22 cellular contexts compared by ENCODE assay signal in genomic region chr9:79300153-79300552, GRCh38.
A peak's percentile ranks its signal among the peaks of the same experiment; 100 is the strongest.
DNase-seq lines count a peak whose midpoint lies in the region; ATAC-seq and TF ChIP-seq lines count a peak whose summit lies in the region.
"Had no signal": no experiment of that assay in that cellular context is flagged by ENCODE, and none has a peak within 500 bp of the region (broad histone marks: within the 10 kb centered on the region; RNA-seq: fewer than 3 reads in every experiment).

No MANE protein-coding gene starts in this region.

- no peaks in the 10 kb centered on the region for H3K4me1 ChIP-seq in trophoblast cell (ENCODE audit: control insufficient read depth in 1 of 2, insufficient read depth in 2 of 2, low read length in 2 of 2)
- H3K4me1 ChIP-seq: lower lobe of right lung, right atrium auricular region, uterus had no signal

- no peak overlapping the region for H4K12ac ChIP-seq in trophoblast cell (ENCODE audit: low read depth, low read length)

- H2BK12ac ChIP-seq in trophoblast cell (ENCODE audit: low read length): no peak overlapping the region

- no peak overlapping the region for H2AK5ac ChIP-seq in trophoblast cell (ENCODE audit: low read length)

- no CpG with 5 or more reads among the region's 3 CpGs for WGBS in trophoblast cell (ENCODE audit: extremely low coverage, insufficient coverage, insufficient read length)

- H3K14ac ChIP-seq in trophoblast cell (ENCODE audit: low read length): no peak overlapping the region

- H4K91ac ChIP-seq in trophoblast cell (ENCODE audit: low read depth, low read length): no peak overlapping the region

- no peak overlapping the region for H3K4me3 Mint-ChIP-seq in CD4-positive, alpha-beta T cell
- H3K4me3 Mint-ChIP-seq: CD8-positive, alpha-beta memory T cell; dendritic cell treated with granulocyte-macrophage colony-stimulating factor and Interleukin-4, amounts not matched to agents 40 ng/mL and 50 ng/mL, for 4 days; T-helper 1 cell treated with Interleukin-12 subunit alpha and Interleukin-12 subunit beta and Interleukin-4 antibody, amounts not matched to agents 30 μg/mL and 1 μg/mL, for 36 hours had no signal

- DNase-seq in COLO668 (lab: John Stamatoyannopoulos, UW; ENCODE audit: unreplicated experiment): peak; percentile 65
- DNase-seq in NCI-H1092 (lab: John Stamatoyannopoulos, UW): peak; percentile 87
- DNase-seq in NCI-H2081 (lab: John Stamatoyannopoulos, UW): peak; percentile 63 to 81
- peak; percentile 67 for DNase-seq in NCI-H774 (lab: John Stamatoyannopoulos, UW)
- no peak for DNase-seq in CD4-positive, alpha-beta T cell
- no peak for DNase-seq in trophoblast cell
- no peak for DNase-seq in activated effector memory CD4-positive, alpha-beta T cell treated with Interleukin-2 at 50 U/mL for 16 hours
- no peak for DNase-seq in AML-193 (lab: John Stamatoyannopoulos, UW)
- DNase-seq: activated CD4-positive, alpha-beta T cell treated with anti-CD3 and anti-CD28 coated beads, Interleukin-2, amount 50 U/mL, for 4 hours; CD8-positive, alpha-beta memory T cell; GOT3; lower lobe of right lung; stimulated activated CD4-positive, alpha-beta T cell treated with anti-CD3 and anti-CD28 coated beads, Interleukin-12 subunit alpha, Interleukin-12 subunit beta, amount 100 ng/mL, for 4 hours; substantia nigra; uterus had no signal

- no peak overlapping the region for H3K4me3 ChIP-seq in trophoblast cell (ENCODE audit: low read depth, low read length)
- H3K4me3 ChIP-seq: hepatocyte, lower lobe of right lung, right atrium auricular region, uterus had no signal

- H2AFZ ChIP-seq in trophoblast cell (ENCODE audit: insufficient read depth, low read length, poor library complexity): no peak overlapping the region
- H2AFZ ChIP-seq: hepatocyte had no signal

- CTCF ChIA-PET in CD4-positive, alpha-beta T cell (lab: Charles Lee): no interaction called here

- no peak overlapping the region for H3K23ac ChIP-seq in trophoblast cell (ENCODE audit: low read length)

- no peak for TF ChIP-seq CTCF in CD4-positive, alpha-beta T cell (IDR thresholded peaks at IDR 0.05)

- H2BK120ac ChIP-seq in trophoblast cell (ENCODE audit: insufficient read depth, low read length, poor library complexity): no peak overlapping the region

- no peak overlapping the region for H3K9ac ChIP-seq in trophoblast cell (ENCODE audit: low read length)

- H4K8ac ChIP-seq in trophoblast cell (ENCODE audit: low read depth, low read length): no peak overlapping the region

- POLR2A ChIA-PET in CD4-positive, alpha-beta T cell (lab: Charles Lee): no interaction called here

- intact Hi-C loops in CD4-positive, alpha-beta T cell (cut with DNase I, micrococcal nuclease): no loop called here

- H3K27me3 Mint-ChIP-seq in CD4-positive, alpha-beta T cell: no peaks in the 10 kb centered on the region
- H3K27me3 Mint-ChIP-seq: dendritic cell treated with granulocyte-macrophage colony-stimulating factor and Interleukin-4, amounts not matched to agents 40 ng/mL and 50 ng/mL, for 4 days had no signal

- H3K4me1 Mint-ChIP-seq in CD4-positive, alpha-beta T cell (ENCODE audit: low read depth): no peaks in the 10 kb centered on the region
- H3K4me1 Mint-ChIP-seq: CD8-positive, alpha-beta memory T cell had no signal

- no peaks in the 10 kb centered on the region for H3K79me1 ChIP-seq in trophoblast cell (ENCODE audit: low read length)

- no peaks in the 10 kb centered on the region for H3K79me2 ChIP-seq in trophoblast cell (ENCODE audit: control insufficient read depth, insufficient read depth, low read length, poor library complexity)
- H3K79me2 ChIP-seq: hepatocyte had no signal

- H3K27ac Mint-ChIP-seq in CD4-positive, alpha-beta T cell: no peak overlapping the region
- H3K27ac Mint-ChIP-seq: CD8-positive, alpha-beta memory T cell; dendritic cell treated with granulocyte-macrophage colony-stimulating factor and Interleukin-4, amounts not matched to agents 40 ng/mL and 50 ng/mL, for 4 days; T-helper 1 cell treated with Interleukin-12 subunit alpha and Interleukin-12 subunit beta and Interleukin-4 antibody, amounts not matched to agents 30 μg/mL and 1 μg/mL, for 36 hours had no signal

- no peaks in the 10 kb centered on the region for H3K36me3 ChIP-seq in trophoblast cell (ENCODE audit: control insufficient read depth in 1 of 2, insufficient read depth in 2 of 2, low read length in 2 of 2)
- H3K36me3 ChIP-seq: lower lobe of right lung, right atrium auricular region, uterus had no signal

- H3K9me3 ChIP-seq in CD4-positive, alpha-beta T cell (ENCODE audit: control insufficient read depth, low read length): no peaks in the 10 kb centered on the region
- H3K9me3 ChIP-seq in trophoblast cell (ENCODE audit: insufficient read depth, low read depth, low read length): no peaks in the 10 kb centered on the region
- H3K9me3 ChIP-seq: lower lobe of right lung, right atrium auricular region, uterus had no signal

- H3K9me3 Mint-ChIP-seq in CD4-positive, alpha-beta T cell: no peaks in the 10 kb centered on the region
- H3K9me3 Mint-ChIP-seq: CD8-positive, alpha-beta memory T cell; dendritic cell treated with granulocyte-macrophage colony-stimulating factor and Interleukin-4, amounts not matched to agents 40 ng/mL and 50 ng/mL, for 4 days; T-helper 1 cell treated with Interleukin-12 subunit alpha and Interleukin-12 subunit beta and Interleukin-4 antibody, amounts not matched to agents 30 μg/mL and 1 μg/mL, for 36 hours had no signal

- H3K36me3 Mint-ChIP-seq in CD4-positive, alpha-beta T cell (ENCODE audit: low read depth): no peaks in the 10 kb centered on the region
- H3K36me3 Mint-ChIP-seq: CD8-positive, alpha-beta memory T cell had no signal

- H3K4ac ChIP-seq in trophoblast cell (ENCODE audit: low read depth, low read length): no peak overlapping the region

- no peak overlapping the region for H3K4me2 ChIP-seq in trophoblast cell (ENCODE audit: low read length)
- H3K4me2 ChIP-seq: hepatocyte had no signal

- ATAC-seq in CD4-positive, alpha-beta T cell (ENCODE audit: poor library complexity): no peak
- ATAC-seq: HepG2, lower lobe of right lung, Right ventricle myocardium inferior had no signal

- no peak overlapping the region for H3K18ac ChIP-seq in trophoblast cell (ENCODE audit: low read length)

- H3K27ac ChIP-seq in CD4-positive, alpha-beta T cell (ENCODE audit: low read depth, low read length): no peak overlapping the region
- no peak overlapping the region for H3K27ac ChIP-seq in trophoblast cell (ENCODE audit: low read depth, low read length)
- H3K27ac ChIP-seq: hepatocyte, lower lobe of right lung, right atrium auricular region, uterus, VCaP had no signal

- H3K27me3 ChIP-seq in CD4-positive, alpha-beta T cell (ENCODE audit: control insufficient read depth, insufficient read depth, low read length): no peaks in the 10 kb centered on the region
- no peaks in the 10 kb centered on the region for H3K27me3 ChIP-seq in trophoblast cell (ENCODE audit: insufficient read depth, low read length)
- H3K27me3 ChIP-seq: hepatocyte, right atrium auricular region, uterus had no signal

- no peak overlapping the region for H2BK5ac ChIP-seq in trophoblast cell (ENCODE audit: low read depth, low read length, poor library complexity)

Comparison
In these comparisons a context has a peak if more than half of its experiments do, and no peak if none do; other contexts are left out.
1. DNase-seq: peak in COLO668 (single experiment), NCI-H1092 (single experiment), NCI-H2081 (2 of 2) and NCI-H774 (single experiment); none in CD4-positive, alpha-beta T cell (0 of 10), trophoblast cell (0 of 2), activated effector memory CD4-positive, alpha-beta T cell treated with Interleukin-2 at 50 U/mL for 16 hours (single experiment) and AML-193 (0 of 2).